ENCODE assay signal across 8 cellular contexts in genomic region chr11:8732276-8732675, GRCh38. TPM values are rescaled to one million over a fixed set of nuclear protein-coding genes. Genes with fewer than 3 reads are reported as not detected.
A peak's percentile ranks its signal among the peaks of the same experiment; 100 is the strongest.
DNase-seq lines count a peak whose midpoint lies in the region; ATAC-seq and TF ChIP-seq lines count a peak whose summit lies in the region.

No MANE protein-coding gene starts in this region.

- peaks cover 23% of the 10 kb centered on the region for H3K4me1 Mint-ChIP-seq in endothelial cell (ENCODE audit: unreplicated experiment)
- H3K4me1 Mint-ChIP-seq in stimulated activated naive CD8-positive, alpha-beta T cell treated with anti-CD3 and anti-CD28 coated beads, Interleukin-15, amount 100 ng/mL, for 72 hours, result no peaks in the 10 kb centered on the region

- H3K4me1 ChIP-seq in foreskin keratinocyte, result peaks cover 5% of the 10 kb centered on the region

- H3K27ac ChIP-seq in foreskin keratinocyte, result no peak overlapping the region

- TF ChIP-seq CTCF in endothelial cell (IDR thresholded peaks at IDR 0.05; ENCODE audit: unreplicated experiment), result no peak
- no peak for TF ChIP-seq CTCF in foreskin keratinocyte (conservative IDR thresholded peaks at IDR 0.05)

- no peak overlapping the region for H3K27ac Mint-ChIP-seq in endothelial cell (ENCODE audit: unreplicated experiment)
- H3K27ac Mint-ChIP-seq in stimulated activated naive CD8-positive, alpha-beta T cell treated with anti-CD3 and anti-CD28 coated beads, Interleukin-15, amount 100 ng/mL, for 72 hours, result peak overlapping the region; percentile 35 to 50

- H3K4me3 Mint-ChIP-seq in endothelial cell (ENCODE audit: unreplicated experiment), result peak overlapping the region; percentile 29
- no peak overlapping the region for H3K4me3 Mint-ChIP-seq in stimulated activated naive CD8-positive, alpha-beta T cell treated with anti-CD3 and anti-CD28 coated beads, Interleukin-15, amount 100 ng/mL, for 72 hours

- ATAC-seq in GM19452 (IDR thresholded peaks at IDR 0.05; ENCODE audit: unreplicated experiment) (peak; percentile 88), HG03457 (IDR thresholded peaks at IDR 0.05; ENCODE audit: unreplicated experiment) (peak; percentile 86), foreskin keratinocyte (no peak)
- no peak for ATAC-seq in stimulated activated naive CD8-positive, alpha-beta T cell treated with anti-CD3 and anti-CD28 coated beads, Interleukin-15, amount 100 ng/mL, for 72 hours

- peaks cover 8% of the 10 kb centered on the region for H3K27me3 Mint-ChIP-seq in endothelial cell (ENCODE audit: unreplicated experiment)
- peaks cover 6% of the 10 kb centered on the region for H3K27me3 Mint-ChIP-seq in stimulated activated naive CD8-positive, alpha-beta T cell treated with anti-CD3 and anti-CD28 coated beads, Interleukin-15, amount 100 ng/mL, for 72 hours

- no peaks in the 10 kb centered on the region for H3K27me3 ChIP-seq in foreskin keratinocyte

- H3K36me3 Mint-ChIP-seq in endothelial cell (ENCODE audit: low read depth, unreplicated experiment), result peaks cover 24% of the 10 kb centered on the region

- no peaks in the 10 kb centered on the region for H3K9me3 Mint-ChIP-seq in endothelial cell (ENCODE audit: unreplicated experiment)
- H3K9me3 Mint-ChIP-seq in stimulated activated naive CD8-positive, alpha-beta T cell treated with anti-CD3 and anti-CD28 coated beads, Interleukin-15, amount 100 ng/mL, for 72 hours, result no peaks in the 10 kb centered on the region

- DNase-seq in endothelial cell (ENCODE audit: low spot score) (no peak), NCI-H2196 treated with DMSO at 0.1 percent for 48 hours (lab: John Stamatoyannopoulos, UW; ENCODE audit: unreplicated experiment) (no peak), foreskin keratinocyte (no peak)
- no peak for DNase-seq in stimulated activated naive CD8-positive, alpha-beta T cell treated with anti-CD3 and anti-CD28 coated beads, Interleukin-15, amount 100 ng/mL, for 72 hours
- DNase-seq in stimulated activated CD4-positive, alpha-beta T cell treated with anti-CD3 and anti-CD28 coated beads, Interleukin-2, amount 100 ng/mL, for 24 hours, result no peak
- no peak for DNase-seq in NK-92 treated with Interleukin-12 subunit alpha and Interleukin-12 subunit beta, amount 100 ng/mL, for 24 hours (lab: John Stamatoyannopoulos, UW)

RNA-seq across cellular contexts. Expression of gene RPL27A, which starts 49.7 kb away (rescaled TPM):
- total RNA-seq in endothelial cell (ENCODE audit: unreplicated experiment) (1,456 TPM), foreskin keratinocyte (1,979 and 2,135 TPM in 2 replicates)
- polyA plus RNA-seq in foreskin keratinocyte, result 3,013 and 3,395 TPM in 2 replicates

RNA-seq across cellular contexts. Expression of gene TRIM66, which starts 49.8 kb away (rescaled TPM):
- total RNA-seq in endothelial cell (ENCODE audit: unreplicated experiment) (11.4 TPM), foreskin keratinocyte (2.2 and 2.5 TPM in 2 replicates)
- 0.40 and 0.45 TPM in 2 replicates for polyA plus RNA-seq in foreskin keratinocyte

Comparison
In these comparisons a context has a peak if more than half of its experiments do, and no peak if none do; other contexts are left out.
1. ATAC-seq: peak in GM19452 (single experiment) and HG03457 (single experiment); none in stimulated activated naive CD8-positive, alpha-beta T cell treated with anti-CD3 and anti-CD28 coated beads, Interleukin-15, amount 100 ng/mL, for 72 hours (single experiment) and foreskin keratinocyte (single experiment).